ENCODE assay signal across 8 cellular contexts in genomic region chr20:33995053-33995816, GRCh38. TPM values are rescaled to one million over a fixed set of nuclear protein-coding genes. Genes with fewer than 3 reads are reported as not detected.
DNase-seq lines count a peak whose midpoint lies in the region; ATAC-seq, FAIRE-seq and TF ChIP-seq lines count a peak whose summit lies in the region.

No MANE protein-coding gene starts in this region.

- H3K23ac ChIP-seq in H1 (ENCODE audit: insufficient read length): no peak overlapping the region

- intact Hi-C loops in OCI-LY7 (cut with micrococcal nuclease; ENCODE audit: unreplicated experiment): no loop called here

- no peaks in the 10 kb centered on the region for H3K27me3 ChIP-seq in H1 (replicated peaks in 1 of 4; ENCODE audit: control insufficient read depth in 3 of 4, extremely low read depth in 1 of 4, insufficient read depth in 3 of 4, low read length in 3 of 4)
- H3K27me3 ChIP-seq in neuron (ENCODE audit: insufficient read depth, low read length): no peaks in the 10 kb centered on the region

- H3K14ac ChIP-seq in H1 (ENCODE audit: insufficient read length): no peak overlapping the region

- DNase-seq in GM12891 (ENCODE audit: insufficient read length, low spot score): no peak
- DNase-seq in OCI-LY7 (ENCODE audit: low spot score): peak; percentile 24
- DNase-seq in H1 (ENCODE audit: low read depth in 1 of 2, low spot score in 2 of 2): no peak
- no peak for DNase-seq in SW 1271 (lab: John Stamatoyannopoulos, UW)
- DNase-seq in DMS53 (lab: John Stamatoyannopoulos, UW): no peak
- no peak for DNase-seq in GM19240 (ENCODE audit: insufficient read length, low spot score)

- H3K9me2 ChIP-seq in OCI-LY7 (ENCODE audit: insufficient read depth, low read length): no peaks in the 10 kb centered on the region

- no peak overlapping the region for H2BK120ac ChIP-seq in H1 (replicated peaks; ENCODE audit: low read depth, low read length)

- FAIRE-seq in GM12891 (lab: Jason Lieb, UNC): no peak
- no peak for FAIRE-seq in H1 (lab: Jason Lieb, UNC)

- H3K23me2 ChIP-seq in H1 (ENCODE audit: low read depth, low read length): peaks cover 12% of the 10 kb centered on the region

- POLR2A ChIA-PET in OCI-LY7 (lab: Charles Lee): interaction anchor here (0.7 kb wide), 2 partner anchors 11 to 14 kb away, joined by 3 to 4 read pairs; no protein-coding TSS in a partner anchor
- POLR2A ChIA-PET in H1 (lab: Charles Lee; ENCODE audit: partially characterized antibody): interaction anchor here (0.5 to 3.9 kb wide), 13 partner anchors 8 to 196 kb away, joined by 3 to 43 read pairs (median 4); partner anchors contain the start of gene EIF2S2

- H4K5ac ChIP-seq in H1 (ENCODE audit: insufficient read length, low read depth, low read length): no peak overlapping the region

- BruUV-seq in OCI-LY7 (replicated peaks; lab: Mats Ljungman, UMichigan): TSS peak; percentile 77

- H3K36me3 ChIP-seq in OCI-LY7 (ENCODE audit: insufficient read depth, low read length) (peaks cover 57% of the 10 kb centered on the region), H1 (ENCODE audit: control insufficient read depth in 2 of 4, insufficient read depth in 4 of 4, low read length in 3 of 4) (no peaks in the 10 kb centered on the region), neuron (ENCODE audit: insufficient read depth, low read length) (peaks cover 6% of the 10 kb centered on the region)

- H2AK5ac ChIP-seq in H1 (ENCODE audit: low read depth, low read length): no peak overlapping the region

- TF ChIP-seq CTCF in OCI-LY7 (conservative IDR thresholded peaks at IDR 0.05; ENCODE audit: low read length) (no peak), H1 (IDR thresholded peaks at IDR 0.05; ENCODE audit: control extremely low read depth in 1 of 3, insufficient read depth in 1 of 3, low read depth in 1 of 3, low read length in 3 of 3) (no peak)

- H3K4me3 ChIP-seq in OCI-LY7 (ENCODE audit: low read depth, low read length, poor library complexity, severe bottlenecking) (peak overlapping the region; percentile 99), H1 (ENCODE audit: extremely low read depth in 1 of 4, insufficient read depth in 2 of 4, low read depth in 3 of 4, low read length in 4 of 4) (peak overlapping the region; percentile 91 to 92 (median 92)), neuron (ENCODE audit: low read length) (peak overlapping the region; percentile 97)

- H3K18ac ChIP-seq in H1 (ENCODE audit: extremely low read depth, low read length): no peak overlapping the region

- H4K91ac ChIP-seq in H1 (replicated peaks; ENCODE audit: insufficient read length, low read length): no peak overlapping the region

- peaks cover 22% of the 10 kb centered on the region; the same call in 1 of the 2 replicates for H3K79me1 ChIP-seq in H1 (ENCODE audit: low read depth, low read length)

- CTCF ChIA-PET in OCI-LY7 (lab: Charles Lee; ENCODE audit: unreplicated experiment): no interaction called here
- CTCF ChIA-PET in H1 (lab: Charles Lee; ENCODE audit: partially characterized antibody): interaction anchor here (1.2 to 2.3 kb wide), 5 partner anchors 12 to 29 kb away, joined by 3 to 8 read pairs (median 4); no protein-coding TSS in a partner anchor

- WGBS in H1 (ENCODE audit: extremely low coverage in 1 of 2, insufficient coverage in 1 of 2, insufficient read length in 1 of 2, insufficient replicate concordance in 2 of 2, low coverage in 1 of 2, low lambda C conversion rate in 2 of 2, missing lambda C conversion rate in 1 of 2), 2 experiments: 62% methylated on average over 8 of the region's 8 CpGs; no CpG with 5 or more reads in 1 of the 2 experiments

- peaks cover 45% of the 10 kb centered on the region for H3K4me1 ChIP-seq in OCI-LY7 (ENCODE audit: insufficient read depth, low read length, poor library complexity, severe bottlenecking)
- peaks cover 2 to 13% (median 7%) of the 10 kb centered on the region in 4 experiments; a peak in 5 of 7 replicates for H3K4me1 ChIP-seq in H1 (replicated peaks in 1 of 4; ENCODE audit: control insufficient read depth in 3 of 4, insufficient read depth in 4 of 4, low read length in 3 of 4)
- H3K4me1 ChIP-seq in neuron (ENCODE audit: insufficient read depth, low read length): peaks cover 32% of the 10 kb centered on the region

- H3K4me2 ChIP-seq in OCI-LY7 (ENCODE audit: low read length): peak overlapping the region; percentile 98
- peak overlapping the region; percentile 79 to 84 for H3K4me2 ChIP-seq in H1 (ENCODE audit: insufficient read depth in 1 of 2, low read depth in 2 of 2, low read length in 2 of 2)

- ATAC-seq in HG03045 (IDR thresholded peaks at IDR 0.05; ENCODE audit: unreplicated experiment): no peak

- no peak overlapping the region for H2BK20ac ChIP-seq in H1 (ENCODE audit: low read length)

- H2AFZ ChIP-seq in OCI-LY7 (ENCODE audit: low read length): no peak overlapping the region
- no peak overlapping the region for H2AFZ ChIP-seq in H1 (ENCODE audit: low read length)
- no peak overlapping the region for H2AFZ ChIP-seq in neuron (ENCODE audit: low read depth, low read length)

- TF ChIP-seq RAD21 in H1 (IDR thresholded peaks at IDR 0.05 in 1 of 2, conservative IDR thresholded peaks at IDR 0.05 in 1 of 2; ENCODE audit: low read depth in 2 of 2, low read length in 2 of 2): no peak

- no peak overlapping the region for H2BK15ac ChIP-seq in H1 (ENCODE audit: low read length)

- H4K20me1 ChIP-seq in OCI-LY7 (ENCODE audit: insufficient read depth, low read length) (peaks cover 45% of the 10 kb centered on the region), H1 (replicated peaks in 1 of 2; ENCODE audit: control insufficient read depth in 1 of 2, insufficient read depth in 2 of 2, low read length in 2 of 2) (peaks cover 5 to 32% of the 10 kb centered on the region in 2 experiments)

- H3K79me2 ChIP-seq in OCI-LY7 (ENCODE audit: insufficient read depth, low read depth, low read length) (peaks cover 79% of the 10 kb centered on the region), H1 (ENCODE audit: control insufficient read depth in 1 of 2, insufficient read depth in 2 of 2, low read length in 2 of 2) (peaks cover 50 to 73% of the 10 kb centered on the region in 2 experiments)

- H3K4ac ChIP-seq in H1 (replicated peaks; ENCODE audit: insufficient read length, low read depth, low read length): no peak overlapping the region

- peak overlapping the region; percentile 78 for H3K27ac ChIP-seq in OCI-LY7 (ENCODE audit: low read depth, low read length, poor library complexity, severe bottlenecking)
- no peak overlapping the region for H3K27ac ChIP-seq in H1 (ENCODE audit: low read depth, low read length)

- no peak overlapping the region for H2BK12ac ChIP-seq in H1 (ENCODE audit: low read depth, low read length)

- no peak for TF ChIP-seq POLR2A in GM12891 (IDR thresholded peaks at IDR 0.05; ENCODE audit: low read depth, low read length)
- TF ChIP-seq POLR2A in H1 (IDR thresholded peaks at IDR 0.05; ENCODE audit: control extremely low read depth in 1 of 2, low read depth in 2 of 2, low read length in 2 of 2): no peak

- peak overlapping the region; percentile 79 to 85 (median 80); a peak in 6 of 7 replicates for H3K9ac ChIP-seq in H1 (replicated peaks in 1 of 4; ENCODE audit: extremely low read depth in 1 of 4, low read depth in 3 of 4, low read length in 3 of 4)

- H4K8ac ChIP-seq in H1 (ENCODE audit: extremely low read depth, insufficient read depth, low read length): no peak overlapping the region

- no peak overlapping the region for H2BK5ac ChIP-seq in H1 (ENCODE audit: low read depth, low read length)

- H3K56ac ChIP-seq in H1 (replicated peaks; ENCODE audit: insufficient read length, low read depth, low read length): no peak overlapping the region

- no peaks in the 10 kb centered on the region for H3K9me3 ChIP-seq in OCI-LY7 (ENCODE audit: low read length)
- H3K9me3 ChIP-seq in H1 (ENCODE audit: insufficient read depth in 2 of 2, low read depth in 1 of 2, low read length in 1 of 2): no peaks in the 10 kb centered on the region
- no peaks in the 10 kb centered on the region for H3K9me3 ChIP-seq in neuron (ENCODE audit: low read length)

- TF ChIP-seq EP300 in H1 (IDR thresholded peaks at IDR 0.05; ENCODE audit: borderline replicate concordance in 1 of 2, low read depth in 2 of 2, low read length in 2 of 2): no peak

TF ChIP-seq in GM12891, 5 proteins besides CTCF, POLR2A, EP300 and RAD21:
- TF ChIP-seq SPI1 (IDR thresholded peaks at IDR 0.05; ENCODE audit: low read depth, low read length): 0 out of 2 replicates have a peak, but pooled peaks have one; percentile 2
- no peak for TF ChIP-seq POU2F2 (IDR thresholded peaks at IDR 0.05; ENCODE audit: low read depth, low read length)

RNA-seq across cellular contexts. Expression of gene RALY, which starts 1.5 kb away (rescaled TPM):
- polyA plus RNA-seq in GM12891 (2012; ENCODE audit: low read depth, missing spikeins): 123 TPM
- total RNA-seq in OCI-LY7 (2014; rRNA removed; shearing (Covaris generic)): 136 and 151 TPM in 2 replicates
- 163 and 173 TPM in 2 replicates for total RNA-seq in OCI-LY7 (2022)
- 148 and 150 TPM in 2 replicates for total RNA-seq in H1 (2021; fragmentation: NEBNext Ultra II Directional; extraction: Animal tissue kit (Norgen Biotek cat#: 25700))
- 133 and 185 TPM in 2 replicates for polyA plus RNA-seq in H1 (2011; rRNA removed)
- polyA plus RNA-seq in H1 (2011; cell fraction: cytosol; rRNA removed): 176 TPM
- polyA plus RNA-seq in H1 (2011; cell fraction: nucleus; rRNA removed): 127 TPM
- polyA plus RNA-seq in H1 (2012, experiment 1 of 2): 102 to 160 TPM (median 153 TPM) in 4 replicates
- polyA plus RNA-seq in H1 (2012, experiment 2 of 2): 148 TPM
- polyA plus RNA-seq in H1 (2013, experiment 1 of 2): 96.1 TPM
- polyA plus RNA-seq in H1 (2013, experiment 2 of 2): 94.3 TPM
- polyA minus RNA-seq in H1 (2011; rRNA and poly(A)+ RNA removed): 65.8 and 87.5 TPM in 2 replicates
- 75.6 TPM for polyA minus RNA-seq in H1 (2011; cell fraction: cytosol; rRNA and poly(A)+ RNA removed)
- 64.8 TPM for polyA minus RNA-seq in H1 (2011; cell fraction: nucleus; rRNA and poly(A)+ RNA removed)
